In the genomic region with DNA sequence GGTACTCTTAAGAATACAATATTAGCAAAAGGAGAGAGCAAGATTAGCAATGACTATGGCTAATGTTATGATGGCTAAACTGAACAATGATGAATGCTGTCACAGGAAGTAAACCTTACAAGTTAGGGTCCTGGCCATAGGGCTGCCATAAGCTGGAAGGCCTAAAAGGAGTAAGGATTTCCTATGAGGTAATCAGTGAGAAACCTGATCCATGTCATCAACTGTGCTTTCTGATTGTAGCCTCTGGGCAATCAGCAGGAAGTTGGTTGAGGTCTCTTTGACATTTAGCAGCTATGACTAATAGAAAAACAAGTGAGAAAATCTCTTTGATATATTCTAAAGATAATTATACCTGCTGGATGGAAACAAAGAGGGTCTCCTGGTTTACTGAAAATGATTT, we compare ENCODE assay signal across 1 cellular context.
TF ChIP-seq lines count a peak whose summit lies in the region.

No MANE protein-coding gene starts in this region.

TF ChIP-seq in GM23338, 12 proteins besides CTCF, POLR2A, EP300 and RAD21 (continued from another document):
- no peak for TF ChIP-seq ZNF462 (CRISPR knock-in tag; IDR thresholded peaks at IDR 0.05)
- TF ChIP-seq STAT1 (IDR thresholded peaks at IDR 0.05; ENCODE audit: unreplicated experiment): no peak
